19 cellular contexts compared by ENCODE assay signal in genomic region chr7:109178342-109178741, GRCh38.
DNase-seq lines count a peak whose midpoint lies in the region; ATAC-seq, FAIRE-seq and TF ChIP-seq lines count a peak whose summit lies in the region.
"Had no signal": no experiment of that assay in that cellular context is flagged by ENCODE, and none has a peak within 500 bp of the region (broad histone marks: within the 10 kb centered on the region; RNA-seq: fewer than 3 reads in every experiment).

No MANE protein-coding gene starts in this region.

- no peaks in the 10 kb centered on the region for H3K4me1 ChIP-seq in mammary epithelial cell (ENCODE audit: insufficient read depth, low read length)
- H3K4me1 ChIP-seq in breast epithelium: no peaks in the 10 kb centered on the region
- no peaks in the 10 kb centered on the region for H3K4me1 ChIP-seq in prostate gland (replicated peaks)
- H3K4me1 ChIP-seq: BLaER1, Caco-2 had no signal

- intact Hi-C loops in mammary epithelial cell (cut with micrococcal nuclease): no loop called here
- intact Hi-C loops in breast epithelium (cut with DNase I; ENCODE audit: low total_unique reads): no loop called here
- intact Hi-C loops in prostate gland (cut with DNase I): no loop called here

- H3K9me3 ChIP-seq in mammary epithelial cell (replicated peaks; ENCODE audit: insufficient read depth, low read length) (no peaks in the 10 kb centered on the region), breast epithelium (peaks cover 6 to 11% of the 10 kb centered on the region in 2 donors), prostate gland (no peaks in the 10 kb centered on the region)

- BruUV-seq in mammary epithelial cell (replicated peaks; lab: Mats Ljungman, UMichigan): no TSS peak

- H3K27me3 ChIP-seq in mammary epithelial cell (ENCODE audit: insufficient read depth, low read length): no peaks in the 10 kb centered on the region
- H3K27me3 ChIP-seq in breast epithelium: no peaks in the 10 kb centered on the region
- H3K27me3 ChIP-seq in bronchial epithelial cell (ENCODE audit: control insufficient read depth, insufficient read depth, low read length): no peaks in the 10 kb centered on the region
- H3K27me3 ChIP-seq in prostate gland (replicated peaks; ENCODE audit: insufficient read depth): no peaks in the 10 kb centered on the region
- H3K27me3 ChIP-seq: BLaER1 had no signal

- in situ Hi-C loops in mammary epithelial cell (cut with MboI; ENCODE audit: low sequenced_read_pairs in 2 of 2): no loop called here

- H3K27ac ChIP-seq in mammary epithelial cell (ENCODE audit: insufficient read depth, low read depth, low read length): no peak overlapping the region
- no peak overlapping the region for H3K27ac ChIP-seq in breast epithelium
- H3K27ac ChIP-seq in prostate gland: no peak overlapping the region
- H3K27ac ChIP-seq: 22Rv1, BLaER1, C4-2B had no signal

- peak; percentile 1 for DNase-seq in mammary epithelial cell
- no peak for DNase-seq in breast epithelium (ENCODE audit: low spot score in 2 of 2)
- peak; percentile 5 for DNase-seq in bronchial epithelial cell (ENCODE audit: low read depth)
- DNase-seq in kidney tubule cell (ENCODE audit: low spot score): peak; percentile 2
- DNase-seq in prostate gland (ENCODE audit: low spot score): no peak
- DNase-seq: Caco-2; CD4-positive, CD25-positive, alpha-beta regulatory T cell; CD8-positive, alpha-beta T cell; DMS153; DND-41; GDM1; H9 had no signal

- no peak overlapping the region for H2AFZ ChIP-seq in mammary epithelial cell (ENCODE audit: low read depth, low read length)
- H2AFZ ChIP-seq: GM23338 had no signal

- dilution Hi-C loops in mammary epithelial cell (cut with HindIII; ENCODE audit: low sequenced_read_pairs): no loop called here

- CTCF ChIA-PET in mammary epithelial cell (lab: Charles Lee; ENCODE audit: low non-redundant PET): no interaction called here

- H3K4me3 ChIP-seq in mammary epithelial cell (replicated peaks in 1 of 3; ENCODE audit: insufficient read depth in 1 of 3, low read depth in 2 of 3, low read length in 3 of 3): no peak overlapping the region
- no peak overlapping the region for H3K4me3 ChIP-seq in breast epithelium
- H3K4me3 ChIP-seq in bronchial epithelial cell (ENCODE audit: low read depth, low read length): no peak overlapping the region
- no peak overlapping the region for H3K4me3 ChIP-seq in prostate gland
- H3K4me3 ChIP-seq: BLaER1, GM12878, GM23338 had no signal

- no peak overlapping the region for H3K4me2 ChIP-seq in mammary epithelial cell (ENCODE audit: insufficient read depth, low read depth, low read length)
- H3K4me2 ChIP-seq: BLaER1, GM23338 had no signal

- no peak for FAIRE-seq in bronchial epithelial cell (lab: Jason Lieb, UNC)
- FAIRE-seq: GM12878 had no signal

- 77% methylated on average over 2 of the region's 2 CpGs for WGBS in mammary epithelial cell (ENCODE audit: low coverage, missing lambda C conversion rate)
- 86% methylated on average over 2 of the region's 2 CpGs for WGBS in prostate gland

- no peaks in the 10 kb centered on the region for H4K20me1 ChIP-seq in mammary epithelial cell (ENCODE audit: insufficient read depth, low read length)
- H4K20me1 ChIP-seq: BLaER1 had no signal

- TF ChIP-seq CTCF in mammary epithelial cell (conservative IDR thresholded peaks at IDR 0.05 in 1 of 2, IDR thresholded peaks at IDR 0.05 in 1 of 2; ENCODE audit: extremely low read depth in 1 of 2, insufficient read depth in 1 of 2, low read depth in 1 of 2, low read length in 2 of 2) (no peak), breast epithelium (IDR thresholded peaks at IDR 0.05) (no peak), bronchial epithelial cell (IDR thresholded peaks at IDR 0.05; ENCODE audit: insufficient read depth, low read length, severe bottlenecking) (no peak), prostate gland (IDR thresholded peaks at IDR 0.05) (no peak)

- ATAC-seq in HG03135 (IDR thresholded peaks at IDR 0.05; ENCODE audit: unreplicated experiment): no peak
- ATAC-seq: CD8-positive, alpha-beta T cell; GM12878; GM23338; HCT116 had no signal

- no peak overlapping the region for H3K9ac ChIP-seq in mammary epithelial cell (ENCODE audit: insufficient read depth, low read length)
- H3K9ac ChIP-seq: BLaER1 had no signal

- no peak for TF ChIP-seq POLR2A in breast epithelium (IDR thresholded peaks at IDR 0.05)
- TF ChIP-seq POLR2A in prostate gland (IDR thresholded peaks at IDR 0.05): no peak

- H3K36me3 ChIP-seq in mammary epithelial cell (ENCODE audit: insufficient read depth, low read length): no peaks in the 10 kb centered on the region
- H3K36me3 ChIP-seq in breast epithelium: no peaks in the 10 kb centered on the region
- H3K36me3 ChIP-seq in bronchial epithelial cell (ENCODE audit: control insufficient read depth, insufficient read depth, low read length): no peaks in the 10 kb centered on the region
- H3K36me3 ChIP-seq in prostate gland: no peaks in the 10 kb centered on the region
- H3K36me3 ChIP-seq: BLaER1 had no signal

- H3K79me2 ChIP-seq in mammary epithelial cell (ENCODE audit: insufficient read depth, low read length): no peaks in the 10 kb centered on the region

Comparison
In these comparisons a context has a peak if more than half of its experiments do, and no peak if none do; other contexts are left out.
1. DNase-seq: peak in mammary epithelial cell (single experiment), bronchial epithelial cell (single experiment) and kidney tubule cell (single experiment); none in breast epithelium (0 of 2) and prostate gland (single experiment).